ENCODE assay signal across 8 cellular contexts in genomic region chr2:99140860-99141109, GRCh38. TPM values are rescaled to one million over a fixed set of nuclear protein-coding genes. Genes with fewer than 3 reads are reported as not detected.
DNase-seq lines count a peak whose midpoint lies in the region; ATAC-seq and TF ChIP-seq lines count a peak whose summit lies in the region.

No MANE protein-coding gene starts in this region.

- no peaks in the 10 kb centered on the region for H3F3A ChIP-seq in PC-3 (ENCODE audit: low read length, unreplicated experiment)

- no peaks in the 10 kb centered on the region for H4K20me1 ChIP-seq in PC-3 (ENCODE audit: low read length)

- TF ChIP-seq CTCF in PC-3 (conservative IDR thresholded peaks at IDR 0.05; ENCODE audit: low read depth, low read length) (no peak), epithelial cell of esophagus (IDR thresholded peaks at IDR 0.05; ENCODE audit: insufficient read depth, low read depth, low read length, missing control alignments) (no peak)

- peak overlapping the region; percentile 98 for H3K4me2 ChIP-seq in PC-3 (ENCODE audit: low read length)

- POLR2A ChIA-PET in PC-3 (lab: Charles Lee; ENCODE audit: unreplicated experiment) = interaction anchor here (0.7 to 1.1 kb wide), 3 partner anchors 14 to 1422 kb away, joined by 3 read pairs; partner anchors contain the start of genes LIPT1, PDCL3 and TSGA10

- peaks cover 20% of the 10 kb centered on the region for H3K4me1 ChIP-seq in PC-3 (ENCODE audit: insufficient read depth, low read length)
- peaks cover 13% of the 10 kb centered on the region for H3K4me1 ChIP-seq in neuron (ENCODE audit: insufficient read depth, low read length)

- peak overlapping the region; percentile 71 for H3K9ac ChIP-seq in PC-3 (ENCODE audit: low read length)

- ATAC-seq in HG02571 (IDR thresholded peaks at IDR 0.05; ENCODE audit: unreplicated experiment) (peak; percentile 36), PC-3 (peak; percentile 23)

- CTCF ChIA-PET in PC-3 (lab: Charles Lee) = interaction anchor here (0.6 to 1.6 kb wide), 4 partner anchors 14 to 55 kb away, joined by 3 to 9 read pairs (median 4); partner anchors contain the start of genes LIPT1 and TSGA10

- peak overlapping the region; percentile 95 for H2AFZ ChIP-seq in PC-3 (ENCODE audit: low read length)
- peak overlapping the region; percentile 79 for H2AFZ ChIP-seq in neuron (ENCODE audit: low read depth, low read length)

- no TSS peak for BruUV-seq in PC-3 (replicated peaks; lab: Mats Ljungman, UMichigan)

- intact Hi-C loops in PC-3 (cut with micrococcal nuclease) = loop anchor here (1.0 to 2.0 kb wide), 2 partner anchors 14 to 41 kb away; partner anchors contain the start of genes LIPT1, MITD1, MRPL30 and TSGA10

- H3K9me2 ChIP-seq in PC-3 (replicated peaks; ENCODE audit: low read length) = no peaks in the 10 kb centered on the region

- no peaks in the 10 kb centered on the region for H3K9me3 ChIP-seq in PC-3 (ENCODE audit: low read length)
- H3K9me3 ChIP-seq in neuron (ENCODE audit: low read length) = no peaks in the 10 kb centered on the region

- DNase-seq in NCI-H1092 treated with DMSO at 0.1 percent for 48 hours (lab: John Stamatoyannopoulos, UW) (peak; percentile 82), NCI-H1092 (lab: John Stamatoyannopoulos, UW) (no peak), PC-3 (no peak), epithelial cell of esophagus (ENCODE audit: low read depth) (no peak), AG20443 (ENCODE audit: low spot score) (no peak)
- DNase-seq in central memory CD4-positive, alpha-beta T cell = no peak

- H3K27me3 ChIP-seq in PC-3 (ENCODE audit: low read length) (no peaks in the 10 kb centered on the region), neuron (ENCODE audit: insufficient read depth, low read length) (no peaks in the 10 kb centered on the region)

- H3K36me3 ChIP-seq in PC-3 (ENCODE audit: low read depth, low read length) = no peaks in the 10 kb centered on the region
- no peaks in the 10 kb centered on the region for H3K36me3 ChIP-seq in neuron (ENCODE audit: insufficient read depth, low read length)

- peaks cover 26% of the 10 kb centered on the region for H3K79me2 ChIP-seq in PC-3 (ENCODE audit: low read length)

- no peak overlapping the region for H3K27ac ChIP-seq in PC-3 (ENCODE audit: low read length)

- H3K4me3 ChIP-seq in PC-3 (ENCODE audit: low read length) = peak overlapping the region; percentile 88
- peak overlapping the region; percentile 73 for H3K4me3 ChIP-seq in epithelial cell of esophagus (ENCODE audit: low read length)
- peak overlapping the region; percentile 83 for H3K4me3 ChIP-seq in neuron (ENCODE audit: low read length)

RNA-seq across cellular contexts. Expression of gene C2orf15, which starts 0.7 kb away (rescaled TPM):
- 3.3 and 4.4 TPM in 2 replicates for total RNA-seq in PC-3 (2014; rRNA removed)

RNA-seq across cellular contexts. Expression of gene TSGA10, which starts 14.0 kb away (rescaled TPM):
- 3.6 and 8.9 TPM in 2 replicates for total RNA-seq in PC-3 (2014; rRNA removed)

RNA-seq across cellular contexts. Expression of gene LIPT1, which starts 14.0 kb away (rescaled TPM):
- total RNA-seq in PC-3 (2014; rRNA removed) = 6.7 and 8.7 TPM in 2 replicates

RNA-seq across cellular contexts. Expression of gene MITD1, which starts 40.1 kb away (rescaled TPM):
- total RNA-seq in PC-3 (2014; rRNA removed) = 16.7 and 19.6 TPM in 2 replicates

RNA-seq across cellular contexts. Expression of gene MRPL30, which starts 40.2 kb away (rescaled TPM):
- 39.7 and 42.8 TPM in 2 replicates for total RNA-seq in PC-3 (2014; rRNA removed)
